Comparison of ENCODE assay signal across 20 cellular contexts in the genomic region with DNA sequence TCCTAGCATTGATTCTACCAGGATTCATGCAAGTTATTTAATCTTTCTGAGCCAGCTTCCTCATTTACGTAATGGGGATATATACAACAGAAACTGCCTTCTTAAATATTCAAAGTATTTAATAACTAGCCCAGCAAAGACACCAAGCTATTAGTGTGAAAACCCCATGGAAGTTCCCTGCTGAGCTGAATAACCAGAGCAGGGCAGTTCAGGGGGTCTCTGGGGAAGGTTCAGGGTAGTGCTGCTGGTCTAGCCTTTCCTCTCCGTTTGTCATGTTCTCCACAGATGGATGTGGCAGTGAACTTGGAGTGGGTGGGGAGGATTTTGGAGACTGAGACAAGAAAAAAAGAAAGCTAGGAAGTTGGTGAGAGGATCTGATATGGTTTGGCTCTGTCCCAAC.
A peak's percentile ranks its signal among the peaks of the same experiment; 100 is the strongest.
DNase-seq lines count a peak whose midpoint lies in the region; ATAC-seq lines count a peak whose summit lies in the region.
"Had no signal": no experiment of that assay in that cellular context is flagged by ENCODE, and none has a peak within 500 bp of the region (broad histone marks: within the 10 kb centered on the region; RNA-seq: fewer than 3 reads in every experiment).

No MANE protein-coding gene starts in this region.

- peak overlapping the region; percentile 71 for H3K27ac ChIP-seq in SK-N-MC
- H3K27ac ChIP-seq: GM23248, HL-60, KMS-11 had no signal

- no peaks in the 10 kb centered on the region for H3K9me3 ChIP-seq in SK-N-MC (ENCODE audit: low read depth, low read length)
- H3K9me3 ChIP-seq: HAP-1 had no signal

- DNase-seq in SK-N-MC (ENCODE audit: low read depth, low spot score) (no peak), NCI-H2171 (lab: John Stamatoyannopoulos, UW) (no peak)
- DNase-seq in NK-92 treated with Interleukin-12 subunit alpha and Interleukin-12 subunit beta, amount 100 ng/mL, for 24 hours (lab: John Stamatoyannopoulos, UW), result no peak
- no peak for DNase-seq in activated CD8-positive, alpha-beta memory T cell treated with anti-CD3 and anti-CD28 coated beads, Interleukin-2, amount 50 U/mL, for 48 hours
- DNase-seq: ACHN; BE2C; C1 segment of cervical spinal cord; CD4-positive, CD25-positive, alpha-beta regulatory T cell; CD8-positive, alpha-beta memory T cell; COR-L47; DMS 273 treated with DMSO at 0.1 percent for 48 hours; DMS53; DND-41; EL; GM23248 had no signal

- no peaks in the 10 kb centered on the region for H3K36me3 ChIP-seq in SK-N-MC (ENCODE audit: insufficient read depth, low read length)
- H3K36me3 ChIP-seq: BE2C, HAP-1 had no signal

- ATAC-seq in GM18907 (IDR thresholded peaks at IDR 0.05; ENCODE audit: unreplicated experiment), result peak; percentile 68
- peak; percentile 71 for ATAC-seq in HG02759 (IDR thresholded peaks at IDR 0.05; ENCODE audit: unreplicated experiment)

- H3K9ac ChIP-seq in SK-N-MC (ENCODE audit: insufficient read length), result no peak overlapping the region
- H3K9ac ChIP-seq: GM23248, KMS-11 had no signal

- H3K4me3 ChIP-seq in SK-N-MC, result 0 out of 2 replicates have a peak overlapping the region, but pooled peaks have one; percentile 15
- H3K4me3 ChIP-seq: GM23248, HAP-1 had no signal
